ENCODE assay signal across 1 cellular context in genomic region chr6:26204332-26205160, GRCh38.
TF ChIP-seq lines count a peak whose summit lies in the region.

No MANE protein-coding gene starts in this region.

TF ChIP-seq in K562, 482 proteins besides CTCF, POLR2A, EP300 and RAD21 (continued from another document and continues in another):
- TF ChIP-seq E2F4 (CRISPR knock-in tag; IDR thresholded peaks at IDR 0.05; ENCODE audit: low read depth) = no peak
- TF ChIP-seq ZC3H11A (IDR thresholded peaks at IDR 0.05; ENCODE audit: low read depth, low read length) = no peak; the same call in 1 of the 2 replicates
- TF ChIP-seq RBM34 (IDR thresholded peaks at IDR 0.05; ENCODE audit: borderline replicate concordance, insufficient read depth, low read length) = no peak
- TF ChIP-seq PRDM10 (IDR thresholded peaks at IDR 0.05; ENCODE audit: partially characterized antibody) = peak; percentile 66
- TF ChIP-seq GTF2F1 (IDR thresholded peaks at IDR 0.05; ENCODE audit: low read depth, low read length) = peak; percentile 95; the same call in 1 of the 2 replicates
- TF ChIP-seq NKRF (IDR thresholded peaks at IDR 0.05; ENCODE audit: borderline replicate concordance) = peak; percentile 87
- peak; percentile 93 for TF ChIP-seq THAP7 (CRISPR knock-in tag; IDR thresholded peaks at IDR 0.05)
- peak; percentile 17; the same call in 1 of the 2 replicates for TF ChIP-seq BACH1 (tag; IDR thresholded peaks at IDR 0.05)
- no peak for TF ChIP-seq COPS2 (conservative IDR thresholded peaks at IDR 0.05)
- TF ChIP-seq ZFP36 (IDR thresholded peaks at IDR 0.05; ENCODE audit: low read depth, low read length, partially characterized antibody) = peak; percentile 80
- TF ChIP-seq ZNF232 (CRISPR knock-in tag; IDR thresholded peaks at IDR 0.05) = no peak
- TF ChIP-seq TAF9B (IDR thresholded peaks at IDR 0.05; ENCODE audit: partially characterized antibody) = peak; percentile 89
- no peak for TF ChIP-seq ZNF274 (IDR thresholded peaks at IDR 0.05; ENCODE audit: borderline replicate concordance, low read depth, low read length)
- TF ChIP-seq ZNF239 (CRISPR knock-in tag; IDR thresholded peaks at IDR 0.05) = peak; percentile 43; the same call in 1 of the 2 replicates
- TF ChIP-seq ZNF146 (CRISPR knock-in tag; IDR thresholded peaks at IDR 0.05; ENCODE audit: unreplicated experiment) = no peak
- no peak for TF ChIP-seq SMARCB1 (IDR thresholded peaks at IDR 0.05; ENCODE audit: insufficient read length, low read depth)
- peak; percentile 91 for TF ChIP-seq PRPF4 (IDR thresholded peaks at IDR 0.05; ENCODE audit: insufficient read depth, low read depth, low read length, poor library complexity, severe bottlenecking)
- TF ChIP-seq KLF13 (tag; IDR thresholded peaks at IDR 0.05; ENCODE audit: borderline replicate concordance, low read depth) = 0 out of 2 replicates have a peak, but pooled peaks have one; percentile 66
- peak; percentile 91 to 95 for TF ChIP-seq FOXK2 (conservative IDR thresholded peaks at IDR 0.05 in 1 of 2, IDR thresholded peaks at IDR 0.05 in 1 of 2; ENCODE audit: low read depth in 2 of 2)
- peak; percentile 75 for TF ChIP-seq MTA1 (IDR thresholded peaks at IDR 0.05; ENCODE audit: borderline replicate concordance)
- no peak for TF ChIP-seq ZNF23 (CRISPR knock-in tag; IDR thresholded peaks at IDR 0.05)
- TF ChIP-seq NR2C1 (IDR thresholded peaks at IDR 0.05) = 0 out of 2 replicates have a peak, but pooled peaks have one; percentile 10
- peak; percentile 41 for TF ChIP-seq NR2C1 (tag; IDR thresholded peaks at IDR 0.05)
- TF ChIP-seq NONO (IDR thresholded peaks at IDR 0.05; ENCODE audit: low read depth in 2 of 2, low read length in 1 of 2) = peak in 1 of 2 experiments; percentile 61; a peak in 2 of 4 replicates
- peak; percentile 99 for TF ChIP-seq POLR2B (IDR thresholded peaks at IDR 0.05; ENCODE audit: low read depth, partially characterized antibody)
- peak; percentile 29; the same call in 1 of the 2 replicates for TF ChIP-seq REST (CRISPR knock-in tag; IDR thresholded peaks at IDR 0.05; ENCODE audit: low read depth)
- peak; percentile 12 to 23; a peak in 2 of 4 replicates for TF ChIP-seq SRF (CRISPR knock-in tag; IDR thresholded peaks at IDR 0.05)
- TF ChIP-seq PRMT5 (CRISPR knock-in tag; IDR thresholded peaks at IDR 0.05) = no peak
- TF ChIP-seq FOXA3 (CRISPR knock-in tag; conservative IDR thresholded peaks at IDR 0.05 in 1 of 2, IDR thresholded peaks at IDR 0.05 in 1 of 2) = 0 out of 4 replicates have a peak, but pooled peaks of 1 of the 2 experiments have one; percentile 54
- no peak for TF ChIP-seq NCOA6 (IDR thresholded peaks at IDR 0.05)
- peak; percentile 61; the same call in 1 of the 2 replicates for TF ChIP-seq ZNF707 (CRISPR knock-in tag; conservative IDR thresholded peaks at IDR 0.05)
- TF ChIP-seq FOXK1 (CRISPR knock-in tag; IDR thresholded peaks at IDR 0.05; ENCODE audit: borderline replicate concordance) = peak; percentile 83; the same call in 1 of the 2 replicates
- TF ChIP-seq XRCC5 (IDR thresholded peaks at IDR 0.05; ENCODE audit: low read depth, low read length) = 0 out of 2 replicates have a peak, but pooled peaks have one; percentile 55
- peak; percentile 99 for TF ChIP-seq SUPT5H (IDR thresholded peaks at IDR 0.05)
- peak; percentile 86 for TF ChIP-seq E2F8 (IDR thresholded peaks at IDR 0.05; ENCODE audit: low read depth, partially characterized antibody)
- peak; percentile 65; the same call in 1 of the 2 replicates for TF ChIP-seq ZNF224 (CRISPR knock-in tag; IDR thresholded peaks at IDR 0.05)
- no peak; the same call in none of the 2 replicates for TF ChIP-seq NCOA1 (IDR thresholded peaks at IDR 0.05; ENCODE audit: low read depth)
- TF ChIP-seq PATZ1 (CRISPR knock-in tag; IDR thresholded peaks at IDR 0.05; ENCODE audit: borderline replicate concordance) = 0 out of 2 replicates have a peak, but pooled peaks have one; percentile 39
- peak; percentile 91; the same call in 1 of the 2 replicates for TF ChIP-seq ZHX1 (conservative IDR thresholded peaks at IDR 0.05; ENCODE audit: low read length)
- no peak; the same call in 1 of the 2 replicates for TF ChIP-seq RFX1 (IDR thresholded peaks at IDR 0.05)
- TF ChIP-seq ZEB2 (IDR thresholded peaks at IDR 0.05) = peak; percentile 61; the same call in 1 of the 2 replicates
- TF ChIP-seq ZNF668 (CRISPR knock-in tag; IDR thresholded peaks at IDR 0.05) = peak; percentile 39; the same call in 1 of the 2 replicates
- peak; percentile 20 to 79; a peak in 2 of 4 replicates for TF ChIP-seq ARNT (IDR thresholded peaks at IDR 0.05)
- TF ChIP-seq SNRNP70 (optimal IDR thresholded peaks at IDR 0.05; ENCODE audit: low read depth, low read length) = peak; percentile 99
- TF ChIP-seq HLTF (IDR thresholded peaks at IDR 0.05) = 0 out of 2 replicates have a peak, but pooled peaks have one; percentile 55
